ENCODE assay signal across 1 cellular context in the genomic region with DNA sequence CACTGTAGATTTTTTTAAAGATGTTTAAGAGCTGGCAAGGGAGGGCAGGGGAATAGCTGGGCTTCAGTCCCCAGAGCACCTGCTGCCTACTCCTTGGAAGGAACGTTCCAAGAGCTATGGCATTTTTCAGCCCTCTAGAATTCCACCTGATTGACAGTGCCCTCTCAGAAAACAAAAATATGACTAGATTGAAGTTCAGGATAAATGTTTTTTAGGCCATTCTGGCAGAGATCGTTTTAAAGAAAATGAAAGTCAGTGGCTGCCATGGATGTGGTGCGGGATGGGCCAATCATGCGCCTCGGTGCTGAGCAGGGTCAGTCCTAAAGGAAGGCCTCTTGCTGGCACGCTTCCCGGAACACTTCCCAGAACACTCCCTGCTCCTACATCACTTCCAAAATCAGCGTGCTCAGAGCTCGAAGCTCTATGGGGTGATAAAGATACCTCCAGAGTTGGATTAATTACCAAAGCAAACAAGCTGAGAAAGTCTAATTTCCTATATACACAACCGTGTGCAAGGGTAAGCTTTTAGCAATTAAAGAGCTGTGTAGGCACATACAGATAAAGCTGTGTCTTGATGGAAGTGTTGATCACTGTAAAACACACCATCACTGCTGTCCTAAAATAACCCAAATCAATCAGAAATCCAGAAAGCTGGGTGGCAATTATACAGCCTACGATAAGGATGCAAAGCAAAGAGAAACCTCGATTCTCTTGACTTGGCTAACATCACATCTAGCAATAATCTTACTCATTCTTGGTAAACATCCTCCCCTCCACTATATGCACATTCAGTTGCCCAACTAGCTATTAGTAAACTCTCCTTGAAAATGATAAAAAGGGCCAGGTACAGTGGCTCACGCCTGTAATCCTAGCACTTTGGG.
TF ChIP-seq lines count a peak whose summit lies in the region.

No MANE protein-coding gene starts in this region.

TF ChIP-seq in SK-N-SH, 30 proteins besides CTCF, POLR2A, EP300 and RAD21 (continued from another document):
- no peak for TF ChIP-seq REST (IDR thresholded peaks at IDR 0.05; ENCODE audit: low read depth, low read length)
- TF ChIP-seq SMC3 (IDR thresholded peaks at IDR 0.05; ENCODE audit: low read depth, low read length), result no peak
